Comparison of ENCODE assay signal across 15 cellular contexts in the genomic region with DNA sequence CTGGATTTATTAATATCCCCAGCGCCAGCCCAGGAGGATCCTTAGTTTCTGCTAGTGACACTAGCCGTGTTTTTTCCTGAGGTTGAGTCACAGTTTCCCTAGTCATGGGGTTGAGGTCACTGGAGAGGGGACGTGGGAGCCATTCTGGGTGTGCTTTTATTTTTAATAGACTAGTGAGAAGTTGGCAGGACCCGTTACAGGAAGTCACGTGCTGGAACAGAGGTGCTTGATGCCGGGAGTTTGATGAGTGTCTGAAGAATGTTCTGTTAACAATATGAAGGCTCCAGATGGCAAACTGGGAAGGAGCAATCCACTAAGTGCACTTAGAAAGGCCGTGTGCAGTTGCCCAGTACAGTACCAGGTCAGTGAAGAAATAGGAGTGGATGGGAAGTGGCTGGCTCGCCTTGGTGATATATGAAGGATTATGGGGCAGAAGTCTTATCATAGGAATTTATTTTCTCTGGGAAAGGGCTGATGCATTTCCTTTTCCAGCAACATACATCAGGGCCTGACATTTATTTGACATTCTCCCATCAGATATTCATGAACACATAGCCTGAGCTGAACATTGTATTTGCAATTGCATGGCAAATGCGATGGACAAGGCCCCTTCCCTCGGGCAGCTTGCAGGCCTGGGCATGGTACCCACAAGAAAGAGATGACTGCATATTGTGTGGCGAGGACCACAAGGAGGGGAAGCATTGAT.
DNase-seq lines count a peak whose midpoint lies in the region; ATAC-seq and TF ChIP-seq lines count a peak whose summit lies in the region.
"Had no signal": no experiment of that assay in that cellular context is flagged by ENCODE, and none has a peak within 500 bp of the region (broad histone marks: within the 10 kb centered on the region; RNA-seq: fewer than 3 reads in every experiment).

No MANE protein-coding gene starts in this region.

- H3K4me3 Mint-ChIP-seq in activated CD4-positive, alpha-beta T cell treated with anti-CD3 and anti-CD28 coated beads, Interleukin-2, amount 10 ng/mL, durations not matched to agents 24 days and 14 days: no peak overlapping the region
- H3K4me3 Mint-ChIP-seq in activated T-helper 17 cell treated with anti-CD3 and anti-CD28 coated beads, Interleukin-2, amount 50 U/mL, for 72 hours: no peak overlapping the region
- no peak overlapping the region for H3K4me3 Mint-ChIP-seq in H9
- H3K4me3 Mint-ChIP-seq: brain; stimulated activated naive CD8-positive, alpha-beta T cell treated with anti-CD3 and anti-CD28 coated beads, Interleukin-15, Interleukin-2, amounts not matched to agents 100 ng/mL and 50 ng/mL, for 24 hours had no signal

- no peak overlapping the region for H3K23ac ChIP-seq in H9 (ENCODE audit: insufficient read length, low read depth, low read length)

- H2BK15ac ChIP-seq in H9 (ENCODE audit: low read depth, low read length): no peak overlapping the region

- H3K4ac ChIP-seq in H9 (ENCODE audit: low read depth, low read length): no peak overlapping the region

- WGBS in H9 (ENCODE audit: extremely low coverage, insufficient read length, low lambda C conversion rate): no CpG with 5 or more reads among the region's 11 CpGs

- H2BK20ac ChIP-seq in H9 (ENCODE audit: low read depth, low read length, poor library complexity, severe bottlenecking): no peak overlapping the region

- H3K36me3 ChIP-seq in thoracic aorta: no peaks in the 10 kb centered on the region
- H3K36me3 ChIP-seq: esophagus squamous epithelium had no signal

- no peaks in the 10 kb centered on the region for H4K20me1 ChIP-seq in H9 (ENCODE audit: control insufficient read depth, insufficient read depth, insufficient read length)

- peak overlapping the region; percentile 24 for H3K4me3 ChIP-seq in thoracic aorta
- H3K4me3 ChIP-seq: esophagus squamous epithelium had no signal

- H3K27ac ChIP-seq in thoracic aorta: no peak overlapping the region
- H3K27ac ChIP-seq in H9 (ENCODE audit: insufficient read length, low read depth, low read length): no peak overlapping the region

- no peak overlapping the region for H3T11ph ChIP-seq in H9 (ENCODE audit: low read length)

- intact Hi-C loops in activated CD4-positive, alpha-beta T cell treated with anti-CD3 and anti-CD28 coated beads, Interleukin-2, amount 10 ng/mL, durations not matched to agents 24 days and 14 days (cut with micrococcal nuclease): no loop called here
- intact Hi-C loops in left cardiac atrium (cut with DNase I): no loop called here

- no peak overlapping the region for H3K14ac ChIP-seq in H9 (ENCODE audit: insufficient read depth, low read length)

- H3K4me1 ChIP-seq in thoracic aorta (ENCODE audit: control insufficient read depth in 1 of 2, low read depth in 2 of 2) (peaks cover 0 to 18% of the 10 kb centered on the region in 2 donors), H9 (ENCODE audit: insufficient read depth, low read length) (peaks cover 4% of the 10 kb centered on the region; the same call in 1 of the 2 replicates)

- H2BK120ac ChIP-seq in H9 (ENCODE audit: low read depth, low read length, poor library complexity, severe bottlenecking): no peak overlapping the region

- H3K9me3 ChIP-seq in thoracic aorta (no peaks in the 10 kb centered on the region), H9 (ENCODE audit: control insufficient read depth, low read depth, low read length) (no peaks in the 10 kb centered on the region)
- H3K9me3 ChIP-seq: esophagus squamous epithelium had no signal

- H4K5ac ChIP-seq in H9 (ENCODE audit: insufficient read length, low read depth, low read length): no peak overlapping the region

- H3K23me2 ChIP-seq in H9 (ENCODE audit: insufficient read length, low read depth, low read length, poor library complexity, severe bottlenecking): no peaks in the 10 kb centered on the region

- no peak overlapping the region for H4K8ac ChIP-seq in H9 (replicated peaks; ENCODE audit: insufficient read length, low read depth, low read length)

- no peak overlapping the region for H2BK12ac ChIP-seq in H9 (ENCODE audit: insufficient read length, low read depth, low read length)

- no peak overlapping the region for H3K18ac ChIP-seq in H9 (ENCODE audit: insufficient read length, low read depth, low read length)

- no peak overlapping the region for H4K91ac ChIP-seq in H9 (ENCODE audit: insufficient read length, low read depth, low read length)

- no peak overlapping the region for H2BK5ac ChIP-seq in H9 (ENCODE audit: insufficient read length, low read length)

- ATAC-seq in activated T-helper 17 cell treated with anti-CD3 and anti-CD28 coated beads, Interleukin-2, amount 50 U/mL, for 72 hours (replicated peaks): no peak
- ATAC-seq in left cardiac atrium (peak; percentile 88 to 92), thoracic aorta (ENCODE audit: insufficient number of reproducible peaks, low FRiP score, low read depth) (peak; percentile 81), HG03457 (IDR thresholded peaks at IDR 0.05; ENCODE audit: unreplicated experiment) (no peak)
- ATAC-seq: Panc1 had no signal

- no peaks in the 10 kb centered on the region for H3K36me3 Mint-ChIP-seq in activated CD4-positive, alpha-beta T cell treated with anti-CD3 and anti-CD28 coated beads, Interleukin-2, amount 10 ng/mL, durations not matched to agents 24 days and 14 days (ENCODE audit: low read depth)
- no peaks in the 10 kb centered on the region for H3K36me3 Mint-ChIP-seq in activated T-helper 17 cell treated with anti-CD3 and anti-CD28 coated beads, Interleukin-2, amount 50 U/mL, for 72 hours (ENCODE audit: low read depth)
- no peaks in the 10 kb centered on the region for H3K36me3 Mint-ChIP-seq in H9 (ENCODE audit: insufficient read depth in 1 of 3, low read depth in 3 of 3)
- H3K36me3 Mint-ChIP-seq: brain had no signal

- no peaks in the 10 kb centered on the region for H3K79me2 ChIP-seq in H9 (ENCODE audit: insufficient read depth, low read length)

- no peak overlapping the region for H3K27ac Mint-ChIP-seq in activated CD4-positive, alpha-beta T cell treated with anti-CD3 and anti-CD28 coated beads, Interleukin-2, amount 10 ng/mL, durations not matched to agents 24 days and 14 days
- H3K27ac Mint-ChIP-seq in activated T-helper 17 cell treated with anti-CD3 and anti-CD28 coated beads, Interleukin-2, amount 50 U/mL, for 72 hours: peak overlapping the region; percentile 36
- no peak overlapping the region; a peak in 1 of 7 replicates for H3K27ac Mint-ChIP-seq in H9
- H3K27ac Mint-ChIP-seq: brain; stimulated activated naive CD8-positive, alpha-beta T cell treated with anti-CD3 and anti-CD28 coated beads, Interleukin-15, Interleukin-2, amounts not matched to agents 100 ng/mL and 50 ng/mL, for 24 hours had no signal

- no peak for TF ChIP-seq CTCF in thoracic aorta (IDR thresholded peaks at IDR 0.05)
- no peak for TF ChIP-seq CTCF in H9 (conservative IDR thresholded peaks at IDR 0.05)

- DNase-seq in activated CD4-positive, alpha-beta T cell treated with anti-CD3 and anti-CD28 coated beads, Interleukin-2, amount 10 ng/mL, durations not matched to agents 24 days and 14 days: peak; percentile 44
- no peak for DNase-seq in activated CD4-positive, alpha-beta T cell treated with anti-CD3 and anti-CD28 coated beads, Interleukin-2, amount 50 U/mL, for 1 hour
- peak; percentile 70 for DNase-seq in left cardiac atrium
- DNase-seq in thoracic aorta (ENCODE audit: low spot score): no peak
- DNase-seq in H9: no peak
- DNase-seq in T-helper 2 cell: no peak
- DNase-seq: esophagus squamous epithelium; kidney glomerular epithelial cell; NCI-H2107; stimulated activated CD4-positive, alpha-beta T cell treated with anti-CD3 and anti-CD28 coated beads, Interleukin-2, amount 100 ng/mL, for 48 hours had no signal

- peaks cover 12% of the 10 kb centered on the region for H3K9me3 Mint-ChIP-seq in activated CD4-positive, alpha-beta T cell treated with anti-CD3 and anti-CD28 coated beads, Interleukin-2, amount 10 ng/mL, durations not matched to agents 24 days and 14 days
- H3K9me3 Mint-ChIP-seq in activated T-helper 17 cell treated with anti-CD3 and anti-CD28 coated beads, Interleukin-2, amount 50 U/mL, for 72 hours: peaks cover 2% of the 10 kb centered on the region
- no peaks in the 10 kb centered on the region for H3K9me3 Mint-ChIP-seq in H9

- no peak overlapping the region for H3K4me2 ChIP-seq in H9 (ENCODE audit: insufficient read depth, insufficient read length, low read length)

- no peak overlapping the region for H2AK5ac ChIP-seq in H9 (ENCODE audit: insufficient read length, low read length)

- H3K4me1 Mint-ChIP-seq in activated CD4-positive, alpha-beta T cell treated with anti-CD3 and anti-CD28 coated beads, Interleukin-2, amount 10 ng/mL, durations not matched to agents 24 days and 14 days: peaks cover 19% of the 10 kb centered on the region
- H3K4me1 Mint-ChIP-seq in activated T-helper 17 cell treated with anti-CD3 and anti-CD28 coated beads, Interleukin-2, amount 50 U/mL, for 72 hours: peaks cover 16% of the 10 kb centered on the region
- H3K4me1 Mint-ChIP-seq in H9: peaks cover 9 to 10% of the 10 kb centered on the region in 2 experiments

- H2AFZ ChIP-seq in H9 (ENCODE audit: low read length): no peak overlapping the region

- H3K56ac ChIP-seq in H9 (ENCODE audit: insufficient read length, low read depth, low read length): no peak overlapping the region

- H3K79me1 ChIP-seq in H9 (ENCODE audit: insufficient read depth, low read depth, low read length, poor library complexity, severe bottlenecking): no peaks in the 10 kb centered on the region

- H3K27me3 Mint-ChIP-seq in activated CD4-positive, alpha-beta T cell treated with anti-CD3 and anti-CD28 coated beads, Interleukin-2, amount 10 ng/mL, durations not matched to agents 24 days and 14 days: peaks cover 6% of the 10 kb centered on the region
- no peaks in the 10 kb centered on the region for H3K27me3 Mint-ChIP-seq in activated T-helper 17 cell treated with anti-CD3 and anti-CD28 coated beads, Interleukin-2, amount 50 U/mL, for 72 hours
- no peaks in the 10 kb centered on the region; the same call in 1 of the 2 replicates for H3K27me3 Mint-ChIP-seq in H9 (ENCODE audit: low read depth)
- H3K27me3 Mint-ChIP-seq: brain; stimulated activated naive CD8-positive, alpha-beta T cell treated with anti-CD3 and anti-CD28 coated beads, Interleukin-15, Interleukin-2, amounts not matched to agents 100 ng/mL and 50 ng/mL, for 24 hours had no signal

- H3K9ac ChIP-seq in H9 (ENCODE audit: extremely low read depth, insufficient read length, low read length): no peak overlapping the region

- H3K27me3 ChIP-seq in thoracic aorta (replicated peaks; ENCODE audit: insufficient read depth) (no peaks in the 10 kb centered on the region), H9 (ENCODE audit: insufficient read depth, low read length) (no peaks in the 10 kb centered on the region)
- H3K27me3 ChIP-seq: esophagus squamous epithelium had no signal

Comparison
In these comparisons a context has a peak if more than half of its experiments do, and no peak if none do; other contexts are left out.
1. DNase-seq: peak in activated CD4-positive, alpha-beta T cell treated with anti-CD3 and anti-CD28 coated beads, Interleukin-2, amount 10 ng/mL, durations not matched to agents 24 days and 14 days (single experiment) and left cardiac atrium (single experiment); none in activated CD4-positive, alpha-beta T cell treated with anti-CD3 and anti-CD28 coated beads, Interleukin-2, amount 50 U/mL, for 1 hour (single experiment), thoracic aorta (single experiment), H9 (single experiment) and T-helper 2 cell (0 of 5).
2. ATAC-seq: peak in left cardiac atrium (2 of 2) and thoracic aorta (single experiment); none in activated T-helper 17 cell treated with anti-CD3 and anti-CD28 coated beads, Interleukin-2, amount 50 U/mL, for 72 hours (single experiment) and HG03457 (single experiment).